ENCODE assay signal across 16 cellular contexts in genomic region chr2:121707920-121708361, GRCh38. TPM values are rescaled to one million over a fixed set of nuclear protein-coding genes. Genes with fewer than 3 reads are reported as not detected.
DNase-seq lines count a peak whose midpoint lies in the region; ATAC-seq and TF ChIP-seq lines count a peak whose summit lies in the region.
"Had no signal": no experiment of that assay in that cellular context is flagged by ENCODE, and none has a peak within 500 bp of the region (broad histone marks: within the 10 kb centered on the region; RNA-seq: fewer than 3 reads in every experiment).

No MANE protein-coding gene starts in this region.

- WGBS in endodermal cell (ENCODE audit: insufficient coverage in 1 of 2, insufficient read length in 1 of 2), 2 experiments: 84 to 91% methylated on average over 4 to 5 of the region's 5 CpGs

- CTCF ChIA-PET in Caco-2 (lab: Charles Lee): interaction anchor here (1.0 kb wide), 3 partner anchors 18 to 58 kb away, joined by 3 to 9 read pairs (median 5); partner anchors contain the start of genes CLASP1 and NIFK

- POLR2A ChIA-PET in Caco-2 (lab: Charles Lee): interaction anchor here (0.5 to 1.4 kb wide), 6 partner anchors 28 to 178 kb away, joined by 3 to 25 read pairs (median 4); partner anchors contain the start of genes NIFK and RNU4ATAC

- H3K4me3 Mint-ChIP-seq in Caco-2 (ENCODE audit: unreplicated experiment): peak overlapping the region; percentile 72
- no peak overlapping the region for H3K4me3 Mint-ChIP-seq in endodermal cell
- H3K4me3 Mint-ChIP-seq: activated CD4-positive, alpha-beta T cell treated with anti-CD3 and anti-CD28 coated beads, Interleukin-2, amount 10 ng/mL, durations not matched to agents 24 days and 14 days; activated T-helper 1 cell treated with anti-CD3 and anti-CD28 coated beads, Interleukin-12 subunit alpha, Interleukin-12 subunit beta, Interleukin-2, Interleukin-4 antibody, amounts not matched to agents 30 ng/mL and 10 ng/mL and 1 ng/mL, durations not matched to agents 14 hours and 24 hours and 36 hours; T-helper 1 cell treated with Interleukin-12 subunit alpha and Interleukin-12 subunit beta and Interleukin-4 antibody, amounts not matched to agents 30 μg/mL and 1 μg/mL, for 36 hours had no signal

- peak overlapping the region; percentile 96 for H3K27ac Mint-ChIP-seq in Caco-2 (ENCODE audit: unreplicated experiment)
- H3K27ac Mint-ChIP-seq in endodermal cell: no peak overlapping the region
- H3K27ac Mint-ChIP-seq: activated CD4-positive, alpha-beta T cell treated with anti-CD3 and anti-CD28 coated beads, Interleukin-2, amount 10 ng/mL, durations not matched to agents 24 days and 14 days; activated T-helper 1 cell treated with anti-CD3 and anti-CD28 coated beads, Interleukin-12 subunit alpha, Interleukin-12 subunit beta, Interleukin-2, Interleukin-4 antibody, amounts not matched to agents 30 ng/mL and 10 ng/mL and 1 ng/mL, durations not matched to agents 14 hours and 24 hours and 36 hours; T-helper 1 cell treated with Interleukin-12 subunit alpha and Interleukin-12 subunit beta and Interleukin-4 antibody, amounts not matched to agents 30 μg/mL and 1 μg/mL, for 36 hours had no signal

- H3K4me3 ChIP-seq in Caco-2 (ENCODE audit: low read depth, low read length): peak overlapping the region; percentile 11; the same call in 1 of the 2 replicates
- no peak overlapping the region for H3K4me3 ChIP-seq in endodermal cell (ENCODE audit: low read length)
- H3K4me3 ChIP-seq in muscle layer of duodenum (ENCODE audit: low read depth in 1 of 2, low read length in 2 of 2): peak overlapping the region in 1 of 2 donors; percentile 26
- H3K4me3 ChIP-seq: breast epithelium, right atrium auricular region had no signal

- H3K27ac ChIP-seq in endodermal cell (ENCODE audit: low read depth, low read length) (no peak overlapping the region), muscle layer of duodenum (ENCODE audit: low read length) (peak overlapping the region; percentile 23)
- H3K27ac ChIP-seq: breast epithelium, C4-2B, right atrium auricular region had no signal

- H3K27me3 ChIP-seq in Caco-2 (replicated peaks; ENCODE audit: control insufficient read depth, insufficient read depth, low read length): no peaks in the 10 kb centered on the region
- H3K27me3 ChIP-seq in endodermal cell (ENCODE audit: control insufficient read depth, insufficient read depth, low read length, poor library complexity, severe bottlenecking): no peaks in the 10 kb centered on the region
- H3K27me3 ChIP-seq in muscle layer of duodenum (ENCODE audit: low read depth, low read length): no peaks in the 10 kb centered on the region
- H3K27me3 ChIP-seq: breast epithelium, right atrium auricular region had no signal

- H3K27me3 Mint-ChIP-seq in Caco-2 (ENCODE audit: insufficient read depth, unreplicated experiment) (no peaks in the 10 kb centered on the region), endodermal cell (ENCODE audit: insufficient read depth) (no peaks in the 10 kb centered on the region)

- ATAC-seq in GM18868 (IDR thresholded peaks at IDR 0.05; ENCODE audit: unreplicated experiment): no peak
- no peak for ATAC-seq in GM21381 (IDR thresholded peaks at IDR 0.05; ENCODE audit: unreplicated experiment)

- H3K9me3 Mint-ChIP-seq in Caco-2 (ENCODE audit: unreplicated experiment) (no peaks in the 10 kb centered on the region), endodermal cell (no peaks in the 10 kb centered on the region)
- H3K9me3 Mint-ChIP-seq: activated CD4-positive, alpha-beta T cell treated with anti-CD3 and anti-CD28 coated beads, Interleukin-2, amount 10 ng/mL, durations not matched to agents 24 days and 14 days; activated T-helper 1 cell treated with anti-CD3 and anti-CD28 coated beads, Interleukin-12 subunit alpha, Interleukin-12 subunit beta, Interleukin-2, Interleukin-4 antibody, amounts not matched to agents 30 ng/mL and 10 ng/mL and 1 ng/mL, durations not matched to agents 14 hours and 24 hours and 36 hours; T-helper 1 cell treated with Interleukin-12 subunit alpha and Interleukin-12 subunit beta and Interleukin-4 antibody, amounts not matched to agents 30 μg/mL and 1 μg/mL, for 36 hours had no signal

- H3K36me3 ChIP-seq in Caco-2 (ENCODE audit: control insufficient read depth, insufficient read depth, low read length): no peaks in the 10 kb centered on the region
- no peaks in the 10 kb centered on the region for H3K36me3 ChIP-seq in endodermal cell (ENCODE audit: control insufficient read depth, insufficient read depth, low read length)
- no peaks in the 10 kb centered on the region for H3K36me3 ChIP-seq in muscle layer of duodenum (ENCODE audit: control insufficient read depth in 1 of 2, insufficient read depth in 2 of 2, low read length in 2 of 2)
- H3K36me3 ChIP-seq: breast epithelium, right atrium auricular region had no signal

- intact Hi-C loops in Caco-2 (cut with micrococcal nuclease; ENCODE audit: unreplicated experiment): loop anchor here (2.0 kb wide), 1 partner anchor 59 kb away; the partner anchor contains the start of gene CLASP1

- H3K36me3 Mint-ChIP-seq in Caco-2 (ENCODE audit: insufficient read depth, unreplicated experiment): peaks cover 6% of the 10 kb centered on the region
- no peaks in the 10 kb centered on the region for H3K36me3 Mint-ChIP-seq in endodermal cell (ENCODE audit: low read depth)

- H3K4me1 ChIP-seq in Caco-2 (peaks cover 17% of the 10 kb centered on the region; the same call in 1 of the 2 replicates), endodermal cell (ENCODE audit: control insufficient read depth, insufficient read depth, low read length) (no peaks in the 10 kb centered on the region), muscle layer of duodenum (ENCODE audit: control insufficient read depth in 1 of 2, insufficient read depth in 2 of 2, low read length in 2 of 2) (no peaks in the 10 kb centered on the region)
- H3K4me1 ChIP-seq: breast epithelium, right atrium auricular region had no signal

- TF ChIP-seq CTCF in Caco-2 (IDR thresholded peaks at IDR 0.05; ENCODE audit: insufficient read depth in 1 of 2, low read depth in 1 of 2, low read length in 1 of 2, severe bottlenecking in 1 of 2, unreplicated experiment in 1 of 2): no peak
- peak; percentile 19 for TF ChIP-seq CTCF in endodermal cell (conservative IDR thresholded peaks at IDR 0.05)
- TF ChIP-seq CTCF in GM10266 (IDR thresholded peaks at IDR 0.05; ENCODE audit: control insufficient read depth, insufficient read depth, low read depth, missing control alignments): no peak

- no peaks in the 10 kb centered on the region for H3K9me3 ChIP-seq in Caco-2
- no peaks in the 10 kb centered on the region for H3K9me3 ChIP-seq in endodermal cell (ENCODE audit: control insufficient read depth, low read length)
- no peaks in the 10 kb centered on the region for H3K9me3 ChIP-seq in muscle layer of duodenum (ENCODE audit: control insufficient read depth in 1 of 2, low read length in 2 of 2)
- H3K9me3 ChIP-seq: breast epithelium, right atrium auricular region had no signal

- H3K4me1 Mint-ChIP-seq in Caco-2 (ENCODE audit: low read depth, unreplicated experiment) (peaks cover 27% of the 10 kb centered on the region), endodermal cell (peaks cover 8% of the 10 kb centered on the region)
- H3K4me1 Mint-ChIP-seq: activated CD4-positive, alpha-beta T cell treated with anti-CD3 and anti-CD28 coated beads, Interleukin-2, amount 10 ng/mL, durations not matched to agents 24 days and 14 days had no signal

- BruUV-seq in Caco-2 (replicated peaks; lab: Mats Ljungman, UMichigan): TSS peak; percentile 91

- peak; percentile 78 to 82 for DNase-seq in Caco-2
- peak; percentile 69 for DNase-seq in NCI-H146 (lab: John Stamatoyannopoulos, UW)
- DNase-seq in endodermal cell: peak; percentile 55
- no peak for DNase-seq in GM10266 (ENCODE audit: extremely low spot score)
- no peak for DNase-seq in AG08395 (ENCODE audit: low spot score)
- DNase-seq: activated CD4-positive, alpha-beta T cell treated with anti-CD3 and anti-CD28 coated beads, Interleukin-2, amount 10 ng/mL, durations not matched to agents 24 days and 14 days; stimulated activated CD4-positive, alpha-beta T cell treated with anti-CD3 and anti-CD28 coated beads, Interleukin-4, amount 100 ng/mL, for 4 hours; stimulated activated naive CD4-positive, alpha-beta T cell treated with Interleukin-2 at 50 U/mL for 16 hours had no signal

- H3K9ac ChIP-seq in endodermal cell (ENCODE audit: extremely low read depth, low read length, poor library complexity, severe bottlenecking): no peak overlapping the region

RNA-seq across cellular contexts. Expression of gene NIFK, which starts 28.7 kb away (rescaled TPM):
- total RNA-seq in Caco-2 (2022) (84.7 and 104 TPM in 2 replicates), endodermal cell (10 to 100 TPM; 64.2 to 88.5 TPM)
- polyA plus RNA-seq in endodermal cell (2013, experiment 1 of 2): 43.2 TPM
- polyA plus RNA-seq in endodermal cell (2013, experiment 2 of 2): 37.8 TPM

RNA-seq across cellular contexts. Expression of gene TSN, which starts 47.5 kb away (rescaled TPM):
- total RNA-seq in Caco-2 (2022) (125 and 136 TPM in 2 replicates), endodermal cell (10 to 100 TPM; 71.5 to 79.8 TPM)
- polyA plus RNA-seq in endodermal cell (2013, experiment 1 of 2): 80.9 TPM
- polyA plus RNA-seq in endodermal cell (2013, experiment 2 of 2): 71.0 TPM

RNA-seq across cellular contexts. Expression of gene CLASP1, which starts 58.7 kb away (rescaled TPM):
- 46.1 and 47.4 TPM in 2 replicates for total RNA-seq in Caco-2 (2022)
- 10 to 100 TPM; 87.0 to 88.3 TPM for total RNA-seq in endodermal cell
- 56.6 TPM for polyA plus RNA-seq in endodermal cell (2013, experiment 1 of 2)
- polyA plus RNA-seq in endodermal cell (2013, experiment 2 of 2): 49.5 TPM

Comparison
In these comparisons a context has a peak if more than half of its experiments do, and no peak if none do; other contexts are left out.
1. DNase-seq: peak in Caco-2 (2 of 2), NCI-H146 (single experiment) and endodermal cell (single experiment); none in GM10266 (single experiment) and AG08395 (single experiment).